Comparison of ENCODE assay signal across 8 cellular contexts in the genomic region with DNA sequence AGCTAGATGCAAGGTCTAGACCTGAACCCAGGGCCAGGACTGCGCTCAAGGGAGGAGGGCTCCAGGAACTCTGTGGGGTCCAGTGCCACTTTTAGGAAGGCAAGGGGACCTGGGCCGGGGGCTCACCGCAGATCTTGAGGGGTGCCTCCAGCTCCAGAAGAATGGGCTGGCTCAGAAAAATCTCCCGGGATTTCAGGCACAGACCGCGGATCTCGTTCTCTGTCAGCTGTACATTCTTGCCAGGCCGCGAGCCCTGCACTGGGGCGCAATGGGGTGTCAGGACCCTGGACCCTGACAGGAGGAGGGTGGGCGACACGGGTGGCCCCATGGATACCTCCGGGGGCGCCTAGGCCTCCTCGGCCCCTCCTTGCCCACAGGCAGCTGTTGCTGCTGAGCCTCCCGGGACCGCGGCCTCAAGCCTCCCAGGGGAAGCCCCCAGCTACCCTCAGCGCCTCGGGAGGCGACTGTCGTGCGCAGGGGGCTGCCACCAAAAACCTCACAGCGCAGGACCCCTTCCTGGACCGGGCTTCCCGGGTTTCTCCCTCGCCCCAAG. TPM values are rescaled to one million over a fixed set of nuclear protein-coding genes. Genes with fewer than 3 reads are reported as not detected.
DNase-seq lines count a peak whose midpoint lies in the region; ATAC-seq and TF ChIP-seq lines count a peak whose summit lies in the region.

No MANE protein-coding gene starts in this region.

- H3K4me3 ChIP-seq in adrenal gland = peak overlapping the region; percentile 66 to 99 (median 78)
- peak overlapping the region; percentile 33 to 95 (median 63) for H3K4me3 ChIP-seq in thyroid gland (replicated peaks in 1 of 3)

- H3K4me1 ChIP-seq in adrenal gland (replicated peaks in 1 of 2) = peaks cover 20 to 47% of the 10 kb centered on the region in 2 donors
- H3K4me1 ChIP-seq in thyroid gland = peaks cover 37 to 54% of the 10 kb centered on the region in 2 donors

- H3K27me3 ChIP-seq in adrenal gland (no peaks in the 10 kb centered on the region), thyroid gland (no peaks in the 10 kb centered on the region)

- H3K9me3 ChIP-seq in adrenal gland (replicated peaks in 1 of 3) (no peaks in the 10 kb centered on the region), thyroid gland (no peaks in the 10 kb centered on the region)

- ATAC-seq in GM19035 (IDR thresholded peaks at IDR 0.05; ENCODE audit: unreplicated experiment) = peak; percentile 23
- peak; percentile 3 for ATAC-seq in HG03095 (IDR thresholded peaks at IDR 0.05; ENCODE audit: unreplicated experiment)
- ATAC-seq in left colon = peak; percentile 0

- TF ChIP-seq CTCF in adrenal gland (IDR thresholded peaks at IDR 0.05) = no peak
- TF ChIP-seq CTCF in thyroid gland (IDR thresholded peaks at IDR 0.05) = no peak

- H3K36me3 ChIP-seq in adrenal gland (replicated peaks in 1 of 2) (peaks cover 0 to 26% of the 10 kb centered on the region in 2 donors), thyroid gland (peaks cover 24 to 25% of the 10 kb centered on the region in 2 donors)

- H3K27ac ChIP-seq in adrenal gland = peak overlapping the region; percentile 60 to 99 (median 88)
- H3K27ac ChIP-seq in thyroid gland = peak overlapping the region; percentile 75 to 89 (median 85)

- TF ChIP-seq POLR2A in adrenal gland (IDR thresholded peaks at IDR 0.05) (no peak), thyroid gland (IDR thresholded peaks at IDR 0.05) (no peak)

- intact Hi-C loops in adrenal gland (cut with DNase I) = no loop called here
- intact Hi-C loops in left colon (cut with DNase I, micrococcal nuclease) = no loop called here
- intact Hi-C loops in thyroid gland (cut with DNase I) = no loop called here

- WGBS in adrenal gland, 4 donors = 3 to 20% (median 9%) methylated on average over 2 to 27 of the region's 27 CpGs
- 12% methylated on average over 7 of the region's 27 CpGs; no CpG with 5 or more reads in 1 of the 2 donors for WGBS in thyroid gland, 2 donors

- peak in 1 of 7 donors; percentile 35 for DNase-seq in adrenal gland
- no peak for DNase-seq in left colon
- DNase-seq in thyroid gland = peak in 1 of 2 donors; percentile 30
- no peak for DNase-seq in GM03348 (ENCODE audit: low spot score)
- DNase-seq in stimulated activated CD4-positive, alpha-beta T cell treated with anti-CD3 and anti-CD28 coated beads, Interleukin-4, amount 100 ng/mL, for 4 hours = no peak
- no peak for DNase-seq in activated CD4-positive, alpha-beta T cell treated with anti-CD3 and anti-CD28 coated beads, Interleukin-2, amount 50 U/mL, for 4 hours

RNA-seq across cellular contexts. Expression of a gene that starts 0.6 kb away (rescaled TPM):
- 100 to 1,000 TPM; 126 to 289 (median 161) TPM for total RNA-seq in adrenal gland
- polyA plus RNA-seq in adrenal gland = 100 to 1,000 TPM; 105 to 140 (median 116) TPM
- total RNA-seq in left colon = 100 to 1,000 TPM; 214 to 243 TPM
- 100 to 1,000 TPM; 164 to 216 (median 191) TPM for total RNA-seq in thyroid gland

RNA-seq across cellular contexts. Expression of a gene that starts 2.9 kb away (rescaled TPM):
- total RNA-seq in adrenal gland (1 to 10 TPM in 6 of 8 donors, under 1 TPM in 1, not detected in 1; 0.49 to 9.1 (median 3.7) TPM), left colon (1 to 10 TPM; 3.0 to 4.2 TPM), thyroid gland (10 to 100 TPM in 2 of 4 donors, 1 to 10 TPM in 2; 8.8 to 16.0 (median 11.6) TPM)
- polyA plus RNA-seq in adrenal gland = 10 to 100 TPM in 1 of 3 donors, 1 to 10 TPM in 1, under 1 TPM in 1; 0.35 to 16.5 (median 4.6) TPM

RNA-seq across cellular contexts. Expression of a gene that starts 9.2 kb away (rescaled TPM):
- total RNA-seq in adrenal gland (10 to 100 TPM in 7 of 8 donors, 1 to 10 TPM in 1; 9.1 to 29.0 (median 15.0) TPM), left colon (10 to 100 TPM; 27.4 to 40.6 TPM), thyroid gland (10 to 100 TPM; 22.7 to 38.0 (median 31.0) TPM)
- polyA plus RNA-seq in adrenal gland = 10 to 100 TPM in 2 of 3 donors, 1 to 10 TPM in 1; 5.4 to 57.7 (median 36.2) TPM

RNA-seq across cellular contexts. Expression of a gene that starts 14.5 kb away (rescaled TPM):
- total RNA-seq in adrenal gland = under 1 TPM in 7 of 8 donors, not detected in 1; 0.10 to 0.80 (median 0.32) TPM
- under 1 TPM; 0.37 to 0.56 (median 0.51) TPM for polyA plus RNA-seq in adrenal gland
- total RNA-seq in left colon = 1 to 10 TPM in 1 of 2 donors, under 1 TPM in 1; 0.61 to 2.5 TPM
- total RNA-seq in thyroid gland = 1 to 10 TPM; 3.8 to 9.8 (median 5.9) TPM

RNA-seq across cellular contexts. Expression of a gene that starts 27.3 kb away (rescaled TPM):
- total RNA-seq in adrenal gland (10 to 100 TPM; 37.4 to 96.6 (median 50.0) TPM), left colon (10 to 100 TPM; 45.3 to 47.4 TPM), thyroid gland (100 to 1,000 TPM in 1 of 4 donors, 10 to 100 TPM in 3; 44.1 to 102 (median 62.2) TPM)
- polyA plus RNA-seq in adrenal gland = 100 to 1,000 TPM in 1 of 3 donors, 10 to 100 TPM in 2; 36.6 to 111 (median 78.6) TPM
